12 cellular contexts compared by ENCODE assay signal in the genomic region with DNA sequence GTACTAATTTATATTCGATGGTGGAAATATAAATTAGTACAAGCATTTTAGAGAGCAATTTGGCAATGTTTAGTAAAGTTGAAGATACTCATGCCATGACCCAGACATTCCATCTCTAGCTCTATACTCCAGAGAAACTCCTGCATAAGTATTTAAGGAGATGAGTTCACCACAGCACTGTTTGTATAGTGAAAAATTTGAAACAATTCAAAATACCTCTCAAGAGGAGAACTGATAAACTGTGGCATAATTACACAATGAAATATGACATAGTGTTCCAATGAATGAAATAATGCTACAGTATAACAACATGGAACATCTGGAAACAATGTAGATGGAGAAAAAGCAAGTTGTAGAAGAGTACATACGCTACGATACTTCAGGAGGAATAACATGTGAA. TPM values are rescaled to one million over a fixed set of nuclear protein-coding genes. Genes with fewer than 3 reads are reported as not detected.
DNase-seq lines count a peak whose midpoint lies in the region; ATAC-seq and TF ChIP-seq lines count a peak whose summit lies in the region.
"Had no signal": no experiment of that assay in that cellular context is flagged by ENCODE, and none has a peak within 500 bp of the region (broad histone marks: within the 10 kb centered on the region; RNA-seq: fewer than 3 reads in every experiment).

No MANE protein-coding gene starts in this region.

- H3K9me3 ChIP-seq in left lung: no peaks in the 10 kb centered on the region

- peaks cover 39% of the 10 kb centered on the region for H3K4me1 Mint-ChIP-seq in GM23338
- H3K4me1 Mint-ChIP-seq: IgD-negative memory B cell had no signal

- H3K27me3 Mint-ChIP-seq in GM23338 (ENCODE audit: insufficient read depth, low read depth, poor library complexity): peaks cover 15% of the 10 kb centered on the region
- H3K27me3 Mint-ChIP-seq: IgD-negative memory B cell had no signal

- H3K27me3 ChIP-seq in GM23338 (ENCODE audit: insufficient read depth) (no peaks in the 10 kb centered on the region), left lung (peaks cover 0 to 41% of the 10 kb centered on the region in 2 donors)

- peak overlapping the region; percentile 36; the same call in 1 of the 2 replicates for H3K4me2 ChIP-seq in GM23338

- H3K4me3 Mint-ChIP-seq in GM23338: no peak overlapping the region
- H3K4me3 Mint-ChIP-seq: CD4-positive, CD25-positive, alpha-beta regulatory T cell; IgD-negative memory B cell had no signal

- no peaks in the 10 kb centered on the region; the same call in 2 of the 3 replicates for H3K36me3 Mint-ChIP-seq in GM23338 (ENCODE audit: low read depth)
- H3K36me3 Mint-ChIP-seq: CD4-positive, CD25-positive, alpha-beta regulatory T cell; IgD-negative memory B cell had no signal

- no peaks in the 10 kb centered on the region for H3K79me2 ChIP-seq in GM23338 (replicated peaks; ENCODE audit: insufficient read depth)

- H3K27ac ChIP-seq in GM23338 (ENCODE audit: low read depth) (no peak overlapping the region), left lung (peak overlapping the region in 1 of 2 donors; percentile 34)

- no peaks in the 10 kb centered on the region for H4K20me1 ChIP-seq in GM23338 (replicated peaks; ENCODE audit: insufficient read depth)

- no peak overlapping the region for H2AFZ ChIP-seq in GM23338

- H3K9me3 Mint-ChIP-seq in GM23338: peaks cover 2% of the 10 kb centered on the region; the same call in 1 of the 3 replicates

- ATAC-seq in GM23338 (no peak), left lung (peak; percentile 59), GM21528 (IDR thresholded peaks at IDR 0.05; ENCODE audit: low FRiP score, unreplicated experiment) (no peak), HG03039 (IDR thresholded peaks at IDR 0.05; ENCODE audit: unreplicated experiment) (no peak)
- ATAC-seq: GM12878, HCT116 had no signal

- no peak overlapping the region for H3K27ac Mint-ChIP-seq in GM23338
- H3K27ac Mint-ChIP-seq: CD4-positive, CD25-positive, alpha-beta regulatory T cell; IgD-negative memory B cell had no signal

- DNase-seq in AG10803 (ENCODE audit: low read depth) (peak; percentile 12), GM23338 (ENCODE audit: low spot score) (no peak), cardiac fibroblast (ENCODE audit: low read depth in 2 of 2) (peak; percentile 8 to 63), left lung (no peak), occipital lobe (lab: John Stamatoyannopoulos, UW) (no peak)
- DNase-seq: CD4-positive, CD25-positive, alpha-beta regulatory T cell; KG1 had no signal

- intact Hi-C loops in left lung (cut with DNase I): no loop called here

- H3K4me1 ChIP-seq in GM23338 (ENCODE audit: insufficient read depth): peaks cover 35% of the 10 kb centered on the region
- H3K4me1 ChIP-seq in left lung: no peaks in the 10 kb centered on the region

- H3K9me2 ChIP-seq in GM23338 (ENCODE audit: insufficient read depth): 0 out of 2 replicates have a peak, but pooled peaks cover 3% of the 10 kb centered on the region

- H3K36me3 ChIP-seq in GM23338 (ENCODE audit: insufficient read depth) (no peaks in the 10 kb centered on the region), left lung (no peaks in the 10 kb centered on the region)

- peaks cover 8% of the 10 kb centered on the region; the same call in 1 of the 2 replicates for H3F3A ChIP-seq in GM23338 (replicated peaks; ENCODE audit: low read depth)

- TF ChIP-seq CTCF in AG10803 (conservative IDR thresholded peaks at IDR 0.05; ENCODE audit: low read length) (no peak), GM23338 (conservative IDR thresholded peaks at IDR 0.05; ENCODE audit: low read depth in 2 of 2) (no peak), cardiac fibroblast (IDR thresholded peaks at IDR 0.05; ENCODE audit: low read depth, low read length) (no peak), left lung (IDR thresholded peaks at IDR 0.05) (no peak)

- H3K4me3 ChIP-seq in AG10803 (ENCODE audit: low read length): no peak overlapping the region
- no peak overlapping the region for H3K4me3 ChIP-seq in GM23338
- no peak overlapping the region for H3K4me3 ChIP-seq in cardiac fibroblast (replicated peaks in 1 of 2; ENCODE audit: low read depth in 2 of 2, low read length in 2 of 2)
- H3K4me3 ChIP-seq in left lung: no peak overlapping the region
- H3K4me3 ChIP-seq: GM12878 had no signal

TF ChIP-seq in GM23338, 12 proteins besides CTCF, POLR2A, EP300 and RAD21:
- TF ChIP-seq ZNF114 (CRISPR knock-in tag; IDR thresholded peaks at IDR 0.05): no peak
- TF ChIP-seq, protein P1, sequence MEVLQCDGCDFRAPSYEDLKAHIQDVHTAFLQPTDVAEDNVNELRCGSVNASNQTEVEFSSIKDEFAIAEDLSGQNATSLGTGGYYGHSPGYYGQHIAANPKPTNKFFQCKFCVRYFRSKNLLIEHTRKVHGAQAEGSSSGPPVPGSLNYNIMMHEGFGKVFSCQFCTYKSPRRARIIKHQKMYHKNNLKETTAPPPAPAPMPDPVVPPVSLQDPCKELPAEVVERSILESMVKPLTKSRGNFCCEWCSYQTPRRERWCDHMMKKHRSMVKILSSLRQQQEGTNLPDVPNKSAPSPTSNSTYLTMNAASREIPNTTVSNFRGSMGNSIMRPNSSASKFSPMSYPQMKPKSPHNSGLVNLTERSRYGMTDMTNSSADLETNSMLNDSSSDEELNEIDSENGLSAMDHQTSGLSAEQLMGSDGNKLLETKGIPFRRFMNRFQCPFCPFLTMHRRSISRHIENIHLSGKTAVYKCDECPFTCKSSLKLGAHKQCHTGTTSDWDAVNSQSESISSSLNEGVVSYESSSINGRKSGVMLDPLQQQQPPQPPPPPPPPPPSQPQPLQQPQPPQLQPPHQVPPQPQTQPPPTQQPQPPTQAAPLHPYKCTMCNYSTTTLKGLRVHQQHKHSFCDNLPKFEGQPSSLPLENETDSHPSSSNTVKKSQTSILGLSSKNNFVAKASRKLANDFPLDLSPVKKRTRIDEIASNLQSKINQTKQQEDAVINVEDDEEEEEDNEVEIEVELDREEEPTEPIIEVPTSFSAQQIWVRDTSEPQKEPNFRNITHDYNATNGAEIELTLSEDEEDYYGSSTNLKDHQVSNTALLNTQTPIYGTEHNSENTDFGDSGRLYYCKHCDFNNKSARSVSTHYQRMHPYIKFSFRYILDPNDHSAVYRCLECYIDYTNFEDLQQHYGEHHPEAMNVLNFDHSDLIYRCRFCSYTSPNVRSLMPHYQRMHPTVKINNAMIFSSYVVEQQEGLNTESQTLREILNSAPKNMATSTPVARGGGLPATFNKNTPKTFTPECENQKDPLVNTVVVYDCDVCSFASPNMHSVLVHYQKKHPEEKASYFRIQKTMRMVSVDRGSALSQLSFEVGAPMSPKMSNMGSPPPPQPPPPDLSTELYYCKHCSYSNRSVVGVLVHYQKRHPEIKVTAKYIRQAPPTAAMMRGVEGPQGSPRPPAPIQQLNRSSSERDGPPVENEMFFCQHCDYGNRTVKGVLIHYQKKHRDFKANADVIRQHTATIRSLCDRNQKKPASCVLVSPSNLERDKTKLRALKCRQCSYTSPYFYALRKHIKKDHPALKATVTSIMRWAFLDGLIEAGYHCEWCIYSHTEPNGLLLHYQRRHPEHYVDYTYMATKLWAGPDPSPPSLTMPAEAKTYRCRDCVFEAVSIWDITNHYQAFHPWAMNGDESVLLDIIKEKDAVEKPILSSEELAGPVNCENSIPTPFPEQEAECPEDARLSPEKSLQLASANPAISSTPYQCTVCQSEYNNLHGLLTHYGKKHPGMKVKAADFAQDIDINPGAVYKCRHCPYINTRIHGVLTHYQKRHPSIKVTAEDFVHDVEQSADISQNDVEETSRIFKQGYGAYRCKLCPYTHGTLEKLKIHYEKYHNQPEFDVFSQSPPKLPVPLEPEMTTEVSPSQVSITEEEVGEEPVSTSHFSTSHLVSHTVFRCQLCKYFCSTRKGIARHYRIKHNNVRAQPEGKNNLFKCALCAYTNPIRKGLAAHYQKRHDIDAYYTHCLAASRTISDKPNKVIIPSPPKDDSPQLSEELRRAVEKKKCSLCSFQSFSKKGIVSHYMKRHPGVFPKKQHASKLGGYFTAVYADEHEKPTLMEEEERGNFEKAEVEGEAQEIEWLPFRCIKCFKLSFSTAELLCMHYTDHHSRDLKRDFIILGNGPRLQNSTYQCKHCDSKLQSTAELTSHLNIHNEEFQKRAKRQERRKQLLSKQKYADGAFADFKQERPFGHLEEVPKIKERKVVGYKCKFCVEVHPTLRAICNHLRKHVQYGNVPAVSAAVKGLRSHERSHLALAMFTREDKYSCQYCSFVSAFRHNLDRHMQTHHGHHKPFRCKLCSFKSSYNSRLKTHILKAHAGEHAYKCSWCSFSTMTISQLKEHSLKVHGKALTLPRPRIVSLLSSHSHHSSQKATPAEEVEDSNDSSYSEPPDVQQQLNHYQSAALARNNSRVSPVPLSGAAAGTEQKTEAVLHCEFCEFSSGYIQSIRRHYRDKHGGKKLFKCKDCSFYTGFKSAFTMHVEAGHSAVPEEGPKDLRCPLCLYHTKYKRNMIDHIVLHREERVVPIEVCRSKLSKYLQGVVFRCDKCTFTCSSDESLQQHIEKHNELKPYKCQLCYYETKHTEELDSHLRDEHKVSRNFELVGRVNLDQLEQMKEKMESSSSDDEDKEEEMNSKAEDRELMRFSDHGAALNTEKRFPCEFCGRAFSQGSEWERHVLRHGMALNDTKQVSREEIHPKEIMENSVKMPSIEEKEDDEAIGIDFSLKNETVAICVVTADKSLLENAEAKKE (CRISPR knock-in tag; IDR thresholded peaks at IDR 0.05): no peak

RNA-seq across cellular contexts. Expression of a gene that starts 48.6 kb away (rescaled TPM):
- 0.90 and 1.7 TPM in 2 replicates for total RNA-seq in GM23338 (2014; rRNA removed; shearing (Covaris generic))
- polyA plus RNA-seq in GM23338 (2016; fragmentation: Nextera tagmentation; extraction: Ambion mirVana): 1.6 and 2.3 TPM in 2 replicates
- 10 to 100 TPM; 40.7 to 42.0 TPM for total RNA-seq in left lung
- total RNA-seq in occipital lobe: not detected
- total RNA-seq: CD4-positive, CD25-positive, alpha-beta regulatory T cell; GM12878 had no signal
- polyA plus RNA-seq: CD4-positive, CD25-positive, alpha-beta regulatory T cell; IgD-negative memory B cell had no signal

Comparison
In these comparisons a context has a peak if more than half of its experiments do, and no peak if none do; other contexts are left out.
1. DNase-seq: peak in AG10803 (single experiment) and cardiac fibroblast (2 of 2); none in GM23338 (single experiment), left lung (0 of 2) and occipital lobe (single experiment).
2. RNA of a gene that starts 48.6 kb away (total RNA-seq): 40.7 to 42.0 TPM in left lung; 0.90 to 1.7 TPM in GM23338 and not detected in occipital lobe (single experiment); every median in the first group is over 10 times any median in the second.